In the genomic region with DNA sequence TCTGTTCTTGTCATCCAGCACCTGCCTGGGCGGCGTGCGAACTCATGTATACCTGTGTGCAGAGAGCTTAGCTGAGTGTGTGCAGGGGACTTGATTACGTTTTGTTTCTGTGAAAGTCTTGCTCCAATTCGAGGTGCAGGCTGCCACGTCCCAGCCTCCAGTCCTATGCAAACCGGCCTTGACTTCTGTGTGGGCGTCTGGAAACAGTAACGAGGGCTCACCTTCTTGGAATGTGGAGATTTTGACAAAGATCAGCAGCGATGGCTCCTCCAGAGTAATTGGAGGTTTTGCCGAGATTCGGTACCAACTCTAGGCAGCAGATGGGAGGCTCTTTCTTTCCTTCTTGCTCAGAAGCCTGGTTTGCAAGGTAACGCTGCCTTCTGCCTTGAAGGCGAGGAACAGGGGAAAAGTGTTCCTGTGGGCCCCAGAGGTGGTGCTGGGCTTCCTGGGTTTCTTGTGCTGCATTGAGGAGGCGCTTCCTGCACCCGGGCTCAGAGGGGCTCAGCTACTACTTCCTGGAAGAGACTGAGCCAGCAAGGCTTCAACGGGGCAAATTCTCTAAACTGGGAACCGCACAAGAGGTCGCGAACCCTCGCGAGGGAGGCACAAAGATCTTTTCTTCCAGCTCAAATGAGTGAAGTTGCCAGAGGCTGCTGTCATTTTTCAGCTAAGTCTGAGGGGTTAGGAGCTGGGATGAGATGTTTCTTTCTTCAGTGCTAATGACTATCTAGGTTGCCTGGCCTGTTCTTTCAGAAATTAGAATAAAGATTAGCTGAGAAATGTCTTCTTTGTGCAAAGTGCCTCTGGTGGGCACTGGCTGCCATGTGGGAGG, we compare ENCODE assay signal across 25 cellular contexts.
A peak's percentile ranks its signal among the peaks of the same experiment; 100 is the strongest.
DNase-seq lines count a peak whose midpoint lies in the region; ATAC-seq and TF ChIP-seq lines count a peak whose summit lies in the region.
"Had no signal": no experiment of that assay in that cellular context is flagged by ENCODE, and none has a peak within 500 bp of the region (broad histone marks: within the 10 kb centered on the region; RNA-seq: fewer than 3 reads in every experiment).

No MANE protein-coding gene starts in this region.

- H4K20me1 ChIP-seq in PC-3 (ENCODE audit: low read length) = no peaks in the 10 kb centered on the region

- H3K27me3 ChIP-seq in PC-3 (ENCODE audit: low read length) (peaks cover 56% of the 10 kb centered on the region), colonic mucosa (no peaks in the 10 kb centered on the region)
- H3K27me3 ChIP-seq: BE2C, thyroid gland had no signal

- H3K27ac ChIP-seq in SK-N-MC (peak overlapping the region; percentile 42; the same call in 1 of the 2 replicates), PC-3 (ENCODE audit: low read length) (no peak overlapping the region), colonic mucosa (no peak overlapping the region)
- H3K27ac ChIP-seq: A549, lower lobe of right lung, thyroid gland, WERI-Rb-1 had no signal

- TF ChIP-seq CTCF in PC-3 (conservative IDR thresholded peaks at IDR 0.05; ENCODE audit: low read depth, low read length) = no peak
- TF ChIP-seq CTCF in colonic mucosa (IDR thresholded peaks at IDR 0.05) = no peak

- H3K36me3 ChIP-seq in SK-N-MC (ENCODE audit: insufficient read depth, low read length) (peaks cover 50% of the 10 kb centered on the region; the same call in 1 of the 2 replicates), PC-3 (ENCODE audit: low read depth, low read length) (no peaks in the 10 kb centered on the region), colonic mucosa (no peaks in the 10 kb centered on the region)
- H3K36me3 ChIP-seq: BE2C, lower lobe of right lung, thyroid gland, WERI-Rb-1 had no signal

- H3F3A ChIP-seq in PC-3 (ENCODE audit: low read length, unreplicated experiment) = no peaks in the 10 kb centered on the region

- no TSS peak for BruUV-seq in PC-3 (replicated peaks; lab: Mats Ljungman, UMichigan)

- POLR2A ChIA-PET in PC-3 (lab: Charles Lee; ENCODE audit: unreplicated experiment) = no interaction called here

- CTCF ChIA-PET in PC-3 (lab: Charles Lee) = no interaction called here

- DNase-seq in COLO829 (ENCODE audit: low spot score) (peak; percentile 10), SK-N-MC (ENCODE audit: low read depth, low spot score) (no peak), head of caudate nucleus (peak in 24 of 42 donors; percentile 13 to 70 (median 36)), non-pigmented ciliary epithelial cell (ENCODE audit: low read depth) (peak; percentile 6), T-helper 1 cell (no peak), PC-3 (no peak), colonic mucosa (no peak)
- DNase-seq: activated CD8-positive, alpha-beta memory T cell treated with anti-CD3 and anti-CD28 coated beads, Interleukin-2, amount 50 U/mL, for 48 hours; activated naive CD8-positive, alpha-beta T cell treated with anti-CD3 and anti-CD28 coated beads, Interleukin-2, amount 10 ng/mL, durations not matched to agents 7 days and 5 days; BE2C; cortex of kidney; EL; KBM-7; lower lobe of right lung; MM.1S; NCI-H1436 treated with DMSO at 0.1 percent for 48 hours; NCI-H510A treated with DMSO at 0.1 percent for 48 hours; NK-92 treated with Interleukin-12 subunit alpha and Interleukin-12 subunit beta, amount 100 ng/mL, for 24 hours; occipital lobe; T-helper 2 cell; thyroid gland; WERI-Rb-1 had no signal

- no peak for ATAC-seq in GM21786 (IDR thresholded peaks at IDR 0.05; ENCODE audit: unreplicated experiment)
- no peak for ATAC-seq in PC-3
- ATAC-seq: HCT116, lower lobe of right lung had no signal

- H3K4me1 ChIP-seq in PC-3 (ENCODE audit: insufficient read depth, low read length) = no peaks in the 10 kb centered on the region
- no peaks in the 10 kb centered on the region for H3K4me1 ChIP-seq in colonic mucosa
- H3K4me1 ChIP-seq: A549, BE2C, lower lobe of right lung, thyroid gland had no signal

- H2AFZ ChIP-seq in PC-3 (ENCODE audit: low read length) = no peak overlapping the region

- H3K4me2 ChIP-seq in PC-3 (ENCODE audit: low read length) = no peak overlapping the region
- H3K4me2 ChIP-seq: A549 had no signal

- no peak overlapping the region for H3K4me3 ChIP-seq in SK-N-MC
- no peak overlapping the region for H3K4me3 ChIP-seq in PC-3 (ENCODE audit: low read length)
- no peak overlapping the region for H3K4me3 ChIP-seq in colonic mucosa
- H3K4me3 ChIP-seq: A549, lower lobe of right lung, thyroid gland had no signal

- H3K9ac ChIP-seq in SK-N-MC (ENCODE audit: insufficient read length) (no peak overlapping the region), PC-3 (ENCODE audit: low read length) (no peak overlapping the region), colonic mucosa (ENCODE audit: low read depth in 2 of 2, low read length in 2 of 2) (no peak overlapping the region)

- no peaks in the 10 kb centered on the region for H3K79me2 ChIP-seq in PC-3 (ENCODE audit: low read length)

- H3K9me3 ChIP-seq in SK-N-MC (ENCODE audit: low read depth, low read length) (no peaks in the 10 kb centered on the region), PC-3 (ENCODE audit: low read length) (no peaks in the 10 kb centered on the region), colonic mucosa (no peaks in the 10 kb centered on the region)
- H3K9me3 ChIP-seq: A549, BE2C, lower lobe of right lung, thyroid gland had no signal

- H3K9me2 ChIP-seq in PC-3 (replicated peaks; ENCODE audit: low read length) = no peaks in the 10 kb centered on the region

- intact Hi-C loops in head of caudate nucleus (cut with DNase I) (no loop called here), PC-3 (cut with micrococcal nuclease) (no loop called here), colonic mucosa (cut with DNase I) (no loop called here)

Comparison
In these comparisons a context has a peak if more than half of its experiments do, and no peak if none do; other contexts are left out.
1. DNase-seq: peak in COLO829 (single experiment), head of caudate nucleus (24 of 42) and non-pigmented ciliary epithelial cell (single experiment); none in SK-N-MC (single experiment), T-helper 1 cell (0 of 5), PC-3 (single experiment) and colonic mucosa (single experiment).